1 cellular context compared by ENCODE assay signal in genomic region chr7:128270799-128271411, GRCh38.
TF ChIP-seq lines count a peak whose summit lies in the region.

No MANE protein-coding gene starts in this region.

TF ChIP-seq in GM23338, 12 proteins besides CTCF, POLR2A, EP300 and RAD21:
- TF ChIP-seq ZNF114 (CRISPR knock-in tag; IDR thresholded peaks at IDR 0.05) (no peak), POLR2AphosphoS5 (IDR thresholded peaks at IDR 0.05; ENCODE audit: low read depth) (no peak), CREB1 (CRISPR knock-in tag; IDR thresholded peaks at IDR 0.05; ENCODE audit: low read depth) (no peak), EZH2 (IDR thresholded peaks at IDR 0.05; ENCODE audit: low read depth, unreplicated experiment) (no peak), NANOG (IDR thresholded peaks at IDR 0.05; ENCODE audit: borderline replicate concordance) (no peak), EZH2phosphoT487 (IDR thresholded peaks at IDR 0.05; ENCODE audit: unreplicated experiment) (no peak), JUNB (IDR thresholded peaks at IDR 0.05; ENCODE audit: unreplicated experiment) (no peak), ETS1 (IDR thresholded peaks at IDR 0.05) (no peak), ZNF462 (CRISPR knock-in tag; IDR thresholded peaks at IDR 0.05) (no peak), ZNF331 (CRISPR knock-in tag; IDR thresholded peaks at IDR 0.05; ENCODE audit: low read depth) (no peak), STAT1 (IDR thresholded peaks at IDR 0.05; ENCODE audit: unreplicated experiment) (no peak), REST (IDR thresholded peaks at IDR 0.05; ENCODE audit: unreplicated experiment) (no peak)
